ENCODE assay signal across 18 cellular contexts in genomic region chr3:120404876-120405275, GRCh38.
"Had no signal": no experiment of that assay in that cellular context is flagged by ENCODE, and none has a peak within 500 bp of the region (broad histone marks: within the 10 kb centered on the region; RNA-seq: fewer than 3 reads in every experiment).

No MANE protein-coding gene starts in this region.

- H3K36me3 Mint-ChIP-seq: activated naive CD4-positive, alpha-beta T cell treated with anti-CD3 and anti-CD28 coated beads, Interleukin-2, amount 50 U/mL, for 72 hours had no signal

- DNase-seq: activated CD4-positive, alpha-beta T cell treated with anti-CD3 and anti-CD28 coated beads, Interleukin-2, amount 50 U/mL, for 4 hours; activated effector memory CD4-positive, alpha-beta T cell treated with anti-CD3 and anti-CD28 coated beads, Interleukin-2, amount 50 U/mL, for 16 hours; activated T-cell treated with anti-CD3 and anti-CD28 coated beads, Interleukin-2, amount 50 U/mL, for 24 hours; caudate nucleus; cortex of kidney; effector CD8-positive, alpha-beta T cell; kidney glomerular epithelial cell; stimulated activated CD4-positive, alpha-beta T cell treated with anti-CD3 and anti-CD28 coated beads, Interleukin-15, amount 100 ng/mL, for 24 hours; stimulated activated CD4-positive, alpha-beta T cell treated with anti-CD3 and anti-CD28 coated beads, Interleukin-4, amount 100 ng/mL, for 24 hours; stomach; thyroid gland; uterus had no signal

- H3K27me3 ChIP-seq: gastroesophageal sphincter, hepatocyte, stomach, thyroid gland, uterus had no signal

- H3K27me3 Mint-ChIP-seq: activated T-cell treated with anti-CD3 and anti-CD28 coated beads, Interleukin-2, amount 50 U/mL, for 24 hours had no signal

- H3K27ac Mint-ChIP-seq: activated naive CD4-positive, alpha-beta T cell treated with anti-CD3 and anti-CD28 coated beads, Interleukin-2, amount 50 U/mL, for 72 hours; activated T-cell treated with anti-CD3 and anti-CD28 coated beads, Interleukin-2, amount 50 U/mL, for 24 hours; nephron had no signal

- H3K27ac ChIP-seq: hepatocyte, stomach, thyroid gland, uterus had no signal

- H3K4me3 ChIP-seq: gastroesophageal sphincter, hepatocyte, lung, stomach, thyroid gland, uterus had no signal

- ATAC-seq: activated CD4-positive, CD25-positive, alpha-beta regulatory T cell treated with anti-CD3 and anti-CD28 coated beads, Interleukin-2, amount 50 U/mL, for 24 hours; activated naive CD4-positive, alpha-beta T cell treated with anti-CD3 and anti-CD28 coated beads, Interleukin-2, amount 50 U/mL, for 72 hours; gastroesophageal sphincter had no signal

- H3K4me3 Mint-ChIP-seq: activated T-cell treated with anti-CD3 and anti-CD28 coated beads, Interleukin-2, amount 50 U/mL, for 24 hours; nephron had no signal

- H3K36me3 ChIP-seq: uterus had no signal

- H3K9me3 Mint-ChIP-seq: activated naive CD4-positive, alpha-beta T cell treated with anti-CD3 and anti-CD28 coated beads, Interleukin-2, amount 50 U/mL, for 72 hours; activated T-cell treated with anti-CD3 and anti-CD28 coated beads, Interleukin-2, amount 50 U/mL, for 24 hours; nephron had no signal
